24 cellular contexts compared by ENCODE assay signal in the genomic region with DNA sequence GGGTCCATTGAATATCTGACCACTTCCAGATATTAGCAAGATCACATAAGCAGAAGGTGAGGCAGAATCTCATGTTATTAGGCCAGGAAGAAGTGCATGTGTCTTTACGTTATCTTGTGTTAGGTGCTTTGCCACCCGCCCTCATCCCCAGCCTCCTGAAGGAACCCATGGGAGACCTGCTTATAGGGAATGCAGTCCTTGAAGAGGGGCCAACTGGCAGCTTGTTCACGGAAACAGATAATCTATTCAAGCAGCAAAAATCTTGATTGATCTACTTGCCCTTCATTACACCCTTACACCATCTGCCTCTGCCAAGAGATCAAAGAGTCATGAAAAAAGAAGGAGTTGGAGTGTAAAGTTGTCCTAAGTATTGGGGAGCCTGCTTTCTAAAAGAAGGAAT.
"Had no signal": no experiment of that assay in that cellular context is flagged by ENCODE, and none has a peak within 500 bp of the region (broad histone marks: within the 10 kb centered on the region; RNA-seq: fewer than 3 reads in every experiment).

No MANE protein-coding gene starts in this region.

- H3K27ac ChIP-seq: left ventricle myocardium inferior, ovary, psoas muscle, right atrium auricular region, right lobe of liver, skin epidermis, stomach, testis, thyroid gland, upper lobe of right lung had no signal

- ATAC-seq: mucosa of descending colon; naive thymus-derived CD4-positive, alpha-beta T cell; natural killer cell treated with Interleukin-12 subunit alpha and Interleukin-12 subunit beta and Interleukin-15 and Interleukin-18, amount 100 ng/mL, for 72 hours; psoas muscle; right lobe of liver; stimulated activated naive B cell treated with anti-CD40 and anti-IgM and Interleukin-4, amounts not matched to agents 10 μg/mL and 1 μg/mL and 100 μg/mL, for 72 hours; stimulated activated naive CD8-positive, alpha-beta T cell treated with anti-CD3 and anti-CD28 coated beads, Interleukin-15, Interleukin-2, amounts not matched to agents 100 U/mL and 50 U/mL, for 24 hours; upper lobe of right lung had no signal

- H3K27me3 ChIP-seq: ovary, right atrium auricular region, right lobe of liver, stomach, testis, thyroid gland, upper lobe of right lung had no signal

- DNase-seq: islet precursor cell; left ventricle myocardium inferior; midbrain; mucosa of descending colon; naive thymus-derived CD4-positive, alpha-beta T cell; ovary; psoas muscle; right lobe of liver; stimulated activated CD4-positive, alpha-beta T cell treated with anti-CD3 and anti-CD28 coated beads, Interleukin-12 subunit alpha, Interleukin-12 subunit beta, amount 100 ng/mL, for 4 hours; stimulated activated CD4-positive, alpha-beta T cell treated with anti-CD3 and anti-CD28 coated beads, Interleukin-15, amount 100 ng/mL, for 24 hours; stimulated activated CD4-positive, alpha-beta T cell treated with anti-CD3 and anti-CD28 coated beads, Interleukin-2, amount 100 ng/mL, for 24 hours; stimulated activated CD4-positive, alpha-beta T cell treated with anti-CD3 and anti-CD28 coated beads, Interleukin-4, amount 100 ng/mL, for 1 hour; stimulated activated naive B cell treated with anti-CD40 and anti-IgM and Interleukin-4, amounts not matched to agents 10 μg/mL and 1 μg/mL and 100 μg/mL, for 72 hours; stimulated activated naive CD8-positive, alpha-beta T cell treated with anti-CD3 and anti-CD28 coated beads, Interleukin-15, Interleukin-2, amounts not matched to agents 100 U/mL and 50 U/mL, for 24 hours; stomach; testis; thyroid gland; trophoblast cell; upper lobe of right lung had no signal

- H3K4me1 ChIP-seq: left ventricle myocardium inferior, psoas muscle, right atrium auricular region, stomach, thyroid gland, upper lobe of right lung had no signal

- FAIRE-seq: urothelium cell line had no signal

- H3K36me3 ChIP-seq: left ventricle myocardium inferior, ovary, right atrium auricular region, right lobe of liver, stomach, thyroid gland, upper lobe of right lung had no signal

- H3K9me3 ChIP-seq: mucosa of descending colon, ovary, psoas muscle, right atrium auricular region, right lobe of liver, stomach, testis, thyroid gland, upper lobe of right lung had no signal

- H3K4me3 ChIP-seq: left ventricle myocardium inferior, lung, mucosa of descending colon, ovary, psoas muscle, right atrium auricular region, right lobe of liver, skin epidermis, stomach, testis, thyroid gland, upper lobe of right lung had no signal
